Comparison of ENCODE assay signal across 8 cellular contexts in genomic region chr11:73308003-73308962, GRCh38. TPM values are rescaled to one million over a fixed set of nuclear protein-coding genes. Genes with fewer than 3 reads are reported as not detected.
DNase-seq lines count a peak whose midpoint lies in the region; ATAC-seq and TF ChIP-seq lines count a peak whose summit lies in the region.

Gene ARHGEF17, plus strand, starts transcription at chr11:73308276. Its CDS starts 363 bp downstream, at chr11:73308639.

- WGBS in mesodermal cell (ENCODE audit: insufficient coverage in 2 of 2), 2 experiments: 0% methylated on average over 69 to 102 of the region's 105 CpGs

- DNase-seq in NCI-H345 treated with DMSO at 0.1 percent for 48 hours (lab: John Stamatoyannopoulos, UW; ENCODE audit: unreplicated experiment): peak; percentile 80
- DNase-seq in activated CD8-positive, alpha-beta T cell treated with anti-CD3 and anti-CD28 coated beads, Interleukin-2, amount 10 ng/mL, durations not matched to agents 7 days and 5 days: peak; percentile 40
- peak; percentile 74 for DNase-seq in epithelial cell of esophagus (ENCODE audit: low read depth)
- DNase-seq in stimulated activated naive CD4-positive, alpha-beta T cell (lab: John Stamatoyannopoulos, UW): peak; percentile 12 to 65 (median 44)

- peak within 1 kb of the TSS; percentile 84 for H3K4me3 Mint-ChIP-seq in activated CD8-positive, alpha-beta T cell treated with anti-CD3 and anti-CD28 coated beads, Interleukin-2, amount 10 ng/mL, durations not matched to agents 7 days and 5 days

- H2AFZ ChIP-seq in ACC112 (ENCODE audit: low read length, unreplicated experiment): peak within 1 kb of the TSS; percentile 90

- H3K4me1 Mint-ChIP-seq in activated CD8-positive, alpha-beta T cell treated with anti-CD3 and anti-CD28 coated beads, Interleukin-2, amount 10 ng/mL, durations not matched to agents 7 days and 5 days (ENCODE audit: low read depth): peaks cover 13% of the 10 kb centered on the region

- no peaks in the 10 kb centered on the region for H3K27me3 ChIP-seq in ACC112 (ENCODE audit: insufficient read depth, low read length)

- POLR2A ChIA-PET in activated CD8-positive, alpha-beta T cell treated with anti-CD3 and anti-CD28 coated beads, Interleukin-2, amount 10 ng/mL, durations not matched to agents 7 days and 5 days (lab: Charles Lee): no interaction called here

- no peak for TF ChIP-seq CTCF in epithelial cell of esophagus (IDR thresholded peaks at IDR 0.05; ENCODE audit: insufficient read depth, low read depth, low read length, missing control alignments)

- peaks cover 47% of the 10 kb centered on the region for H3K4me1 ChIP-seq in ACC112 (ENCODE audit: control insufficient read depth, insufficient read depth, low read length, unreplicated experiment)
- H3K4me1 ChIP-seq in mesodermal cell (ENCODE audit: control insufficient read depth, insufficient read depth, low read length, poor library complexity, severe bottlenecking): peaks cover 46% of the 10 kb centered on the region

- H3K36me3 ChIP-seq in ACC112 (ENCODE audit: insufficient read depth, low read length) (no peaks in the 10 kb centered on the region), mesodermal cell (ENCODE audit: control insufficient read depth, insufficient read depth, low read length) (peaks cover 20% of the 10 kb centered on the region)

- H3K4me3 ChIP-seq in ACC112 (ENCODE audit: low read depth, low read length): peak within 1 kb of the TSS; percentile 87
- H3K4me3 ChIP-seq in epithelial cell of esophagus (ENCODE audit: low read length): peak within 1 kb of the TSS; percentile 55
- H3K4me3 ChIP-seq in mesodermal cell (ENCODE audit: extremely low read depth, insufficient read depth, low read length, poor library complexity, severe bottlenecking): peak within 1 kb of the TSS; percentile 88

- CTCF ChIA-PET in activated CD8-positive, alpha-beta T cell treated with anti-CD3 and anti-CD28 coated beads, Interleukin-2, amount 10 ng/mL, durations not matched to agents 7 days and 5 days (lab: Charles Lee): interaction anchor here (0.9 to 6.8 kb wide), 14 partner anchors 10 to 318 kb away, joined by 3 to 93 read pairs (median 13); no protein-coding TSS in a partner anchor

- peaks cover 28% of the 10 kb centered on the region for H3K27me3 Mint-ChIP-seq in activated CD8-positive, alpha-beta T cell treated with anti-CD3 and anti-CD28 coated beads, Interleukin-2, amount 10 ng/mL, durations not matched to agents 7 days and 5 days (ENCODE audit: low read depth)

- peak; percentile 39 for ATAC-seq in GM18517 (IDR thresholded peaks at IDR 0.05; ENCODE audit: unreplicated experiment)
- peak; percentile 30 for ATAC-seq in HG03064 (IDR thresholded peaks at IDR 0.05; ENCODE audit: low read depth, unreplicated experiment)
- peak; percentile 24 for ATAC-seq in activated CD8-positive, alpha-beta T cell treated with anti-CD3 and anti-CD28 coated beads, Interleukin-2, amount 10 ng/mL, durations not matched to agents 7 days and 5 days

- H3K27ac ChIP-seq in ACC112 (ENCODE audit: low read depth, low read length) (peak within 1 kb of the TSS; percentile 87), mesodermal cell (ENCODE audit: low read depth, low read length, severe bottlenecking) (peak within 1 kb of the TSS; percentile 98)

- peaks cover 4% of the 10 kb centered on the region for H3K36me3 Mint-ChIP-seq in activated CD8-positive, alpha-beta T cell treated with anti-CD3 and anti-CD28 coated beads, Interleukin-2, amount 10 ng/mL, durations not matched to agents 7 days and 5 days (ENCODE audit: low read depth)

- no peaks in the 10 kb centered on the region for H3K9me3 ChIP-seq in mesodermal cell (ENCODE audit: control insufficient read depth, low read length)

- H3K9me3 Mint-ChIP-seq in activated CD8-positive, alpha-beta T cell treated with anti-CD3 and anti-CD28 coated beads, Interleukin-2, amount 10 ng/mL, durations not matched to agents 7 days and 5 days (ENCODE audit: insufficient read depth): no peaks in the 10 kb centered on the region

- peaks cover 39% of the 10 kb centered on the region for H3K79me2 ChIP-seq in ACC112 (ENCODE audit: control insufficient read depth, insufficient read depth, low read length, unreplicated experiment)

- peak within 1 kb of the TSS; percentile 41 for H3K27ac Mint-ChIP-seq in activated CD8-positive, alpha-beta T cell treated with anti-CD3 and anti-CD28 coated beads, Interleukin-2, amount 10 ng/mL, durations not matched to agents 7 days and 5 days

RNA-seq across cellular contexts. Expression of gene ARHGEF17, which starts in this region (rescaled TPM):
- total RNA-seq in activated CD8-positive, alpha-beta T cell treated with anti-CD3 and anti-CD28 coated beads, Interleukin-2, amount 10 ng/mL, durations not matched to agents 7 days and 5 days: under 1 TPM in 1 of 2 experiments, not detected in 1; 0.18 TPM
- 83.9 TPM for polyA plus RNA-seq in mesodermal cell (2013, experiment 1 of 2)
- 71.8 TPM for polyA plus RNA-seq in mesodermal cell (2013, experiment 2 of 2)

Comparison
In these comparisons a context has a peak if more than half of its experiments do, and no peak if none do; other contexts are left out.
1. Peak in every context shown above with its lines: DNase-seq, ATAC-seq, H3K4me3 ChIP-seq and H3K27ac ChIP-seq.
2. Peak in DNase-seq and ATAC-seq in activated CD8-positive, alpha-beta T cell treated with anti-CD3 and anti-CD28 coated beads, Interleukin-2, amount 10 ng/mL, durations not matched to agents 7 days and 5 days; RNA of the gene not detected or under 1 TPM.